Comparison of ENCODE assay signal across 4 cellular contexts in genomic region chr10:45326864-45327263, GRCh38. TPM values are rescaled to one million over a fixed set of nuclear protein-coding genes. Genes with fewer than 3 reads are reported as not detected.
"Had no signal": no experiment of that assay in that cellular context is flagged by ENCODE, and none has a peak within 500 bp of the region (broad histone marks: within the 10 kb centered on the region; RNA-seq: fewer than 3 reads in every experiment).

No MANE protein-coding gene starts in this region.

RNA-seq across cellular contexts. Expression of gene OR13A1, which starts 11.5 kb away (rescaled TPM):
- total RNA-seq: HepG2, HT-29, HT1080, IMR-90 had no signal
- polyA plus RNA-seq: HepG2, IMR-90 had no signal

RNA-seq across cellular contexts. Expression of gene ALOX5, which starts 47.2 kb away (rescaled TPM):
- total RNA-seq: HepG2, HT1080, IMR-90 had no signal
- polyA plus RNA-seq: IMR-90 had no signal
